Comparison of ENCODE assay signal across 9 cellular contexts in the genomic region with DNA sequence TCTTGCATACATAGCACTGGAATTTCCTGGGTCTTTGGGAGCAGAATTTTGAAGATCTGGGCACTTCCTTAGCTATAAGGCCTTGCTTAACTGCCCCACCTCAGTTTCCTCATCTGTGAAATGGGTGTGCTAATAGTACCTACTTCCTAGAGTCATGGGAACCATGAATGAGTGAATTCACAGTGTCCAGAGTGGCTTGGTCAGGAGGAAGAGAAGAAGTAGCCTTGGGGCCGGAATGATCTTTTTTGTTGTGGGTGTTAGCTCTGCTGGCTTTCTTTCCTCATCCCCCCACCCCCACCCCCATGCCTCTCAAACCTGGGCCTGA. TPM values are rescaled to one million over a fixed set of nuclear protein-coding genes. Genes with fewer than 3 reads are reported as not detected.
DNase-seq lines count a peak whose midpoint lies in the region; ATAC-seq and TF ChIP-seq lines count a peak whose summit lies in the region.
"Had no signal": no experiment of that assay in that cellular context is flagged by ENCODE, and none has a peak within 500 bp of the region (broad histone marks: within the 10 kb centered on the region; RNA-seq: fewer than 3 reads in every experiment).

No MANE protein-coding gene starts in this region.

- no peaks in the 10 kb centered on the region for H3K36me3 Mint-ChIP-seq in natural killer cell treated with Interleukin-12 subunit alpha and Interleukin-12 subunit beta and Interleukin-15 and Interleukin-18, amount 100 ng/mL, for 72 hours

- H3K27me3 Mint-ChIP-seq in natural killer cell treated with Interleukin-12 subunit alpha and Interleukin-12 subunit beta and Interleukin-15 and Interleukin-18, amount 100 ng/mL, for 72 hours: peaks cover 0 to 6% of the 10 kb centered on the region in 2 donors

- H3K36me3 ChIP-seq in BLaER1 treated with 17β-estradiol and CSF1 and Interleukin-3, amounts not matched to agents 10 nM and 100 nM: peaks cover 0 to 49% (median 14%) of the 10 kb centered on the region in 11 experiments; a peak in 13 of 22 replicates
- no peaks in the 10 kb centered on the region for H3K36me3 ChIP-seq in HUES6 (ENCODE audit: control insufficient read depth, insufficient read depth, low read length)
- H3K36me3 ChIP-seq in brain microvascular endothelial cell (replicated peaks): peaks cover 5% of the 10 kb centered on the region

- peaks cover 52 to 60% of the 10 kb centered on the region in 2 donors for H3K4me1 Mint-ChIP-seq in natural killer cell treated with Interleukin-12 subunit alpha and Interleukin-12 subunit beta and Interleukin-15 and Interleukin-18, amount 100 ng/mL, for 72 hours (ENCODE audit: low read depth in 2 of 2)

- H3K4me1 ChIP-seq in BLaER1 treated with 17β-estradiol and CSF1 and Interleukin-3, amounts not matched to agents 10 nM and 100 nM: peaks cover 73 to 84% (median 80%) of the 10 kb centered on the region in 10 experiments
- peaks cover 77% of the 10 kb centered on the region for H3K4me1 ChIP-seq in HUES6 (ENCODE audit: control insufficient read depth, insufficient read depth, low read length)

- TF ChIP-seq CTCF in brain microvascular endothelial cell (IDR thresholded peaks at IDR 0.05; ENCODE audit: low read depth, low read length, missing control alignments): no peak

- H3K4me2 ChIP-seq in BLaER1 treated with 17β-estradiol and CSF1 and Interleukin-3, amounts not matched to agents 10 nM and 100 nM: peak overlapping the region; percentile 98 to 100 (median 100)

- H3K9me3 ChIP-seq in BLaER1 treated with 17β-estradiol and CSF1 and Interleukin-3, amounts not matched to agents 10 nM and 100 nM (replicated peaks in 1 of 11): no peaks in the 10 kb centered on the region
- H3K9me3 ChIP-seq in HUES6 (ENCODE audit: control insufficient read depth, insufficient read depth, low read depth, low read length): no peaks in the 10 kb centered on the region

- H3K9ac ChIP-seq in BLaER1 treated with 17β-estradiol and CSF1 and Interleukin-3, amounts not matched to agents 10 nM and 100 nM: peak overlapping the region; percentile 92 to 99 (median 98); a peak in 21 of 22 replicates
- H3K9ac ChIP-seq in HUES6 (ENCODE audit: low read length): no peak overlapping the region

- peak overlapping the region; percentile 70 to 99 (median 97); a peak in 19 of 22 replicates for H3K27ac ChIP-seq in BLaER1 treated with 17β-estradiol and CSF1 and Interleukin-3, amounts not matched to agents 10 nM and 100 nM
- H3K27ac ChIP-seq in HUES6 (ENCODE audit: low read depth, low read length) (no peak overlapping the region), brain microvascular endothelial cell (no peak overlapping the region)

- DNase-seq in brain microvascular endothelial cell (no peak), SW 1271 (lab: John Stamatoyannopoulos, UW) (no peak), NOMO-1 treated with DMSO at 0.1 percent for 48 hours (lab: John Stamatoyannopoulos, UW; ENCODE audit: unreplicated experiment) (no peak), COLO668 (lab: John Stamatoyannopoulos, UW; ENCODE audit: unreplicated experiment) (no peak)
- DNase-seq in natural killer cell treated with Interleukin-12 subunit alpha and Interleukin-12 subunit beta and Interleukin-15 and Interleukin-18, amount 100 ng/mL, for 72 hours (ENCODE audit: low spot score): no peak
- DNase-seq: NCI-H1417 had no signal

- peak overlapping the region; percentile 84 to 100 (median 98) for H3K4me3 ChIP-seq in BLaER1 treated with 17β-estradiol and CSF1 and Interleukin-3, amounts not matched to agents 10 nM and 100 nM
- H3K4me3 ChIP-seq in HUES6 (ENCODE audit: low read depth, low read length) (peak overlapping the region; percentile 90; the same call in 1 of the 2 replicates), brain microvascular endothelial cell (ENCODE audit: low read depth, low read length) (peak overlapping the region; percentile 91)

- no peaks in the 10 kb centered on the region for H3K27me3 ChIP-seq in BLaER1 treated with 17β-estradiol and CSF1 and Interleukin-3, amounts not matched to agents 10 nM and 100 nM
- H3K27me3 ChIP-seq in HUES6 (ENCODE audit: control insufficient read depth, insufficient read depth, low read length) (no peaks in the 10 kb centered on the region), brain microvascular endothelial cell (replicated peaks) (no peaks in the 10 kb centered on the region)

- H3K9me3 Mint-ChIP-seq in natural killer cell treated with Interleukin-12 subunit alpha and Interleukin-12 subunit beta and Interleukin-15 and Interleukin-18, amount 100 ng/mL, for 72 hours: no peaks in the 10 kb centered on the region

- in situ Hi-C loops in brain microvascular endothelial cell (cut with HindIII; ENCODE audit: low pct_ligation_motif_present, low sequenced_read_pairs): no loop called here

- H3K27ac Mint-ChIP-seq in natural killer cell treated with Interleukin-12 subunit alpha and Interleukin-12 subunit beta and Interleukin-15 and Interleukin-18, amount 100 ng/mL, for 72 hours: no peak overlapping the region

- no peak for ATAC-seq in natural killer cell treated with Interleukin-12 subunit alpha and Interleukin-12 subunit beta and Interleukin-15 and Interleukin-18, amount 100 ng/mL, for 72 hours
- no peak for ATAC-seq in GM21528 (IDR thresholded peaks at IDR 0.05; ENCODE audit: low FRiP score, unreplicated experiment)

- H4K20me1 ChIP-seq in BLaER1 treated with 17β-estradiol and CSF1 and Interleukin-3, amounts not matched to agents 10 nM and 100 nM: peaks cover 60 to 70% (median 63%) of the 10 kb centered on the region in 11 experiments

- H3K4me3 Mint-ChIP-seq in natural killer cell treated with Interleukin-12 subunit alpha and Interleukin-12 subunit beta and Interleukin-15 and Interleukin-18, amount 100 ng/mL, for 72 hours: peak overlapping the region; percentile 89

RNA-seq across cellular contexts. Expression of a gene that starts 2.4 kb away (rescaled TPM):
- total RNA-seq in natural killer cell treated with Interleukin-12 subunit alpha and Interleukin-12 subunit beta and Interleukin-15 and Interleukin-18, amount 100 ng/mL, for 72 hours: 10 to 100 TPM in 1 of 2 donors, 1 to 10 TPM in 1; 10.0 to 12.2 TPM

RNA-seq across cellular contexts. Expression of a gene that starts 39.2 kb away (rescaled TPM):
- total RNA-seq in natural killer cell treated with Interleukin-12 subunit alpha and Interleukin-12 subunit beta and Interleukin-15 and Interleukin-18, amount 100 ng/mL, for 72 hours: 1 to 10 TPM; 2.1 to 2.2 TPM

Comparison
In these comparisons a context has a peak if more than half of its experiments do, and no peak if none do; other contexts are left out.
1. H3K27ac ChIP-seq: peak in BLaER1 treated with 17β-estradiol and CSF1 and Interleukin-3, amounts not matched to agents 10 nM and 100 nM (11 of 11); none in HUES6 (single experiment) and brain microvascular endothelial cell (single experiment).
2. Peak in every context shown above with its lines, with median percentiles within 50 percentile points of each other: H3K4me3 ChIP-seq.